28 cellular contexts compared by ENCODE assay signal in genomic region chr2:95685513-95685912, GRCh38.
"Had no signal": no experiment of that assay in that cellular context is flagged by ENCODE, and none has a peak within 500 bp of the region (broad histone marks: within the 10 kb centered on the region; RNA-seq: fewer than 3 reads in every experiment).

No MANE protein-coding gene starts in this region.

- ATAC-seq: activated CD4-positive, CD25-positive, alpha-beta regulatory T cell treated with anti-CD3 and anti-CD28 coated beads, Interleukin-2, amount 50 U/mL, for 24 hours; activated CD8-positive, alpha-beta memory T cell treated with anti-CD3 and anti-CD28 coated beads, Interleukin-2, amount 10 ng/mL, durations not matched to agents 7 days and 5 days; activated naive CD8-positive, alpha-beta T cell treated with anti-CD3 and anti-CD28 coated beads, Interleukin-2, amount 50 U/mL, for 24 hours; body of pancreas; Panc1 had no signal

- FAIRE-seq: bronchial epithelial cell had no signal

- H3K27me3 ChIP-seq: ascending aorta, body of pancreas, SJCRH30 had no signal

- H3K9me3 Mint-ChIP-seq: activated CD4-positive, alpha-beta T cell treated with anti-CD3 and anti-CD28 coated beads, Interleukin-2, amount 10 ng/mL, durations not matched to agents 24 days and 14 days; activated naive CD4-positive, alpha-beta T cell treated with anti-CD3 and anti-CD28 coated beads, Interleukin-2, amount 50 U/mL, for 72 hours; activated naive CD8-positive, alpha-beta T cell treated with anti-CD3 and anti-CD28 coated beads, Interleukin-2, amount 50 U/mL, for 24 hours; activated T-cell treated with anti-CD3 and anti-CD28 coated beads, Interleukin-2, amount 50 U/mL, for 24 hours; activated T-helper 1 cell treated with anti-CD3 and anti-CD28 coated beads, Interleukin-12 subunit alpha, Interleukin-12 subunit beta, Interleukin-2, Interleukin-4 antibody, amounts not matched to agents 30 ng/mL and 10 ng/mL and 1 ng/mL, durations not matched to agents 14 hours and 24 hours and 36 hours; T-helper 1 cell treated with Interleukin-12 subunit alpha and Interleukin-12 subunit beta and Interleukin-4 antibody, amounts not matched to agents 30 μg/mL and 1 μg/mL, for 36 hours had no signal

- H3K27ac ChIP-seq: ascending aorta, body of pancreas, SJCRH30 had no signal

- H3K27ac Mint-ChIP-seq: activated CD4-positive, alpha-beta T cell treated with anti-CD3 and anti-CD28 coated beads, Interleukin-2, amount 10 ng/mL, durations not matched to agents 24 days and 14 days; activated CD8-positive, alpha-beta memory T cell treated with anti-CD3 and anti-CD28 coated beads, Interleukin-2, amount 10 ng/mL, durations not matched to agents 7 days and 5 days; activated naive CD4-positive, alpha-beta T cell treated with anti-CD3 and anti-CD28 coated beads, Interleukin-2, amount 50 U/mL, for 72 hours; activated naive CD8-positive, alpha-beta T cell treated with anti-CD3 and anti-CD28 coated beads, Interleukin-2, amount 50 U/mL, for 24 hours; activated T-cell treated with anti-CD3 and anti-CD28 coated beads, Interleukin-2, amount 50 U/mL, for 24 hours; activated T-helper 1 cell treated with anti-CD3 and anti-CD28 coated beads, Interleukin-12 subunit alpha, Interleukin-12 subunit beta, Interleukin-2, Interleukin-4 antibody, amounts not matched to agents 30 ng/mL and 10 ng/mL and 1 ng/mL, durations not matched to agents 14 hours and 24 hours and 36 hours; T-helper 1 cell treated with Interleukin-12 subunit alpha and Interleukin-12 subunit beta and Interleukin-4 antibody, amounts not matched to agents 30 μg/mL and 1 μg/mL, for 36 hours had no signal

- H3K36me3 ChIP-seq: ascending aorta, SJCRH30 had no signal

- H3K4me3 Mint-ChIP-seq: activated CD4-positive, alpha-beta T cell treated with anti-CD3 and anti-CD28 coated beads, Interleukin-2, amount 10 ng/mL, durations not matched to agents 24 days and 14 days; activated CD8-positive, alpha-beta memory T cell treated with anti-CD3 and anti-CD28 coated beads, Interleukin-2, amount 10 ng/mL, durations not matched to agents 7 days and 5 days; activated naive CD8-positive, alpha-beta T cell treated with anti-CD3 and anti-CD28 coated beads, Interleukin-2, amount 50 U/mL, for 24 hours; activated T-cell treated with anti-CD3 and anti-CD28 coated beads, Interleukin-2, amount 50 U/mL, for 24 hours; activated T-helper 1 cell treated with anti-CD3 and anti-CD28 coated beads, Interleukin-12 subunit alpha, Interleukin-12 subunit beta, Interleukin-2, Interleukin-4 antibody, amounts not matched to agents 30 ng/mL and 10 ng/mL and 1 ng/mL, durations not matched to agents 14 hours and 24 hours and 36 hours; T-helper 1 cell treated with Interleukin-12 subunit alpha and Interleukin-12 subunit beta and Interleukin-4 antibody, amounts not matched to agents 30 μg/mL and 1 μg/mL, for 36 hours had no signal

- DNase-seq: activated CD4-positive, alpha-beta T cell treated with anti-CD3 and anti-CD28 coated beads, Interleukin-2, amount 10 ng/mL, durations not matched to agents 24 days and 14 days; activated CD4-positive, alpha-beta T cell treated with anti-CD3 and anti-CD28 coated beads, Interleukin-2, amount 50 U/mL, for 48 hours; activated CD8-positive, alpha-beta memory T cell treated with anti-CD3 and anti-CD28 coated beads, Interleukin-2, amount 10 ng/mL, durations not matched to agents 7 days and 5 days; activated effector memory CD4-positive, alpha-beta T cell treated with Interleukin-2 at 50 U/mL for 16 hours; activated naive CD4-positive, alpha-beta T cell; activated naive CD8-positive, alpha-beta T cell treated with anti-CD3 and anti-CD28 coated beads, Interleukin-2, amount 50 U/mL, for 24 hours; activated T-cell treated with anti-CD3 and anti-CD28 coated beads, Interleukin-2, amount 50 U/mL, for 24 hours; amniotic stem cell; body of pancreas; central memory CD4-positive, alpha-beta T cell; MM.1S; NCI-H1105; NCI-H1436 treated with DMSO at 0.1 percent for 48 hours; NCI-H187; NCI-H2081; NCI-H446; NCI-H526; NCI-H82; Right ventricle myocardium superior; RPMI8226; SJCRH30 had no signal

- H3K36me3 Mint-ChIP-seq: activated CD8-positive, alpha-beta memory T cell treated with anti-CD3 and anti-CD28 coated beads, Interleukin-2, amount 10 ng/mL, durations not matched to agents 7 days and 5 days; activated naive CD4-positive, alpha-beta T cell treated with anti-CD3 and anti-CD28 coated beads, Interleukin-2, amount 50 U/mL, for 72 hours had no signal

- H3K9me3 ChIP-seq: ascending aorta, body of pancreas, SJCRH30 had no signal

- H3K4me3 ChIP-seq: ascending aorta, body of pancreas, SJCRH30 had no signal

- H3K4me1 ChIP-seq: SJCRH30 had no signal
